In genomic region chr6:85977661-85978060, GRCh38 we compare ENCODE assay signal across 30 cellular contexts.
"Had no signal": no experiment of that assay in that cellular context is flagged by ENCODE, and none has a peak within 500 bp of the region (broad histone marks: within the 10 kb centered on the region; RNA-seq: fewer than 3 reads in every experiment).

No MANE protein-coding gene starts in this region.

- H3K4me1 Mint-ChIP-seq: activated CD4-positive, alpha-beta T cell treated with anti-CD3 and anti-CD28 coated beads for 36 hours; activated CD4-positive, alpha-beta T cell treated with anti-CD3 and anti-CD28 coated beads, Interleukin-2, amount 10 ng/mL, durations not matched to agents 24 days and 14 days; activated CD8-positive, alpha-beta memory T cell treated with anti-CD3 and anti-CD28 coated beads, Interleukin-2, amount 10 ng/mL, durations not matched to agents 7 days and 5 days; activated naive CD4-positive, alpha-beta T cell treated with anti-CD3 and anti-CD28 coated beads, Interleukin-2, amount 50 U/mL, for 24 hours; activated naive CD8-positive, alpha-beta T cell treated with anti-CD3 and anti-CD28 coated beads for 36 hours; activated naive CD8-positive, alpha-beta T cell treated with anti-CD3 and anti-CD28 coated beads, Interleukin-2, amount 50 U/mL, for 24 hours; brain had no signal

- DNase-seq: activated CD4-positive, alpha-beta memory T cell treated with anti-CD3 and anti-CD28 coated beads for 36 hours; activated CD4-positive, alpha-beta T cell treated with anti-CD3 and anti-CD28 coated beads for 36 hours; activated CD4-positive, alpha-beta T cell treated with anti-CD3 and anti-CD28 coated beads, Interleukin-2, amount 10 ng/mL, durations not matched to agents 24 days and 14 days; activated CD4-positive, CD25-positive, alpha-beta regulatory T cell; activated CD4-positive, CD25-positive, alpha-beta regulatory T cell treated with anti-CD3 and anti-CD28 coated beads, Interleukin-2, amount 50 U/mL, for 72 hours; activated CD8-positive, alpha-beta memory T cell treated with anti-CD3 and anti-CD28 coated beads, Interleukin-2, amount 10 ng/mL, durations not matched to agents 7 days and 5 days; activated CD8-positive, alpha-beta memory T cell treated with anti-CD3 and anti-CD28 coated beads, Interleukin-2, amount 50 U/mL, for 4 hours; activated CD8-positive, alpha-beta T cell treated with anti-CD3 and anti-CD28 coated beads, Interleukin-2, amount 10 ng/mL, durations not matched to agents 7 days and 5 days; activated effector memory CD4-positive, alpha-beta T cell treated with anti-CD3 and anti-CD28 coated beads, Interleukin-2, amount 50 U/mL, for 16 hours; activated naive CD4-positive, alpha-beta T cell treated with anti-CD3 and anti-CD28 coated beads for 36 hours; activated naive CD8-positive, alpha-beta T cell treated with anti-CD3 and anti-CD28 coated beads for 36 hours; activated naive CD8-positive, alpha-beta T cell treated with anti-CD3 and anti-CD28 coated beads, Interleukin-2, amount 50 U/mL, for 24 hours; activated T-cell treated with anti-CD3 and anti-CD28 coated beads, Interleukin-2, amount 50 U/mL, for 1 hour; activated T-cell treated with anti-CD3 and anti-CD28 coated beads, Interleukin-2, amount 50 U/mL, for 48 hours; adrenal gland; amygdala; central memory CD4-positive, alpha-beta T cell; cerebellar nuclear complex; colonic mucosa; effector CD8-positive, alpha-beta T cell; foreskin fibroblast; head of caudate nucleus; T-helper 2 cell had no signal

- H3K9me3 ChIP-seq: adrenal gland, breast epithelium, colonic mucosa had no signal

- H3K27me3 ChIP-seq: adrenal gland, ascending aorta, breast epithelium, cardiac muscle cell, colonic mucosa had no signal

- H3K4me3 ChIP-seq: adrenal gland, ascending aorta, breast epithelium, cardiac muscle cell, colonic mucosa had no signal

- H3K27ac ChIP-seq: adrenal gland, ascending aorta, breast epithelium, cardiac muscle cell, colonic mucosa had no signal

- H3K27me3 Mint-ChIP-seq: activated CD4-positive, alpha-beta memory T cell treated with anti-CD3 and anti-CD28 coated beads for 36 hours; activated CD4-positive, alpha-beta T cell treated with anti-CD3 and anti-CD28 coated beads for 36 hours; activated CD4-positive, alpha-beta T cell treated with anti-CD3 and anti-CD28 coated beads, Interleukin-2, amount 10 ng/mL, durations not matched to agents 24 days and 14 days; activated CD8-positive, alpha-beta memory T cell treated with anti-CD3 and anti-CD28 coated beads, Interleukin-2, amount 10 ng/mL, durations not matched to agents 7 days and 5 days; activated naive CD8-positive, alpha-beta T cell treated with anti-CD3 and anti-CD28 coated beads for 36 hours; activated naive CD8-positive, alpha-beta T cell treated with anti-CD3 and anti-CD28 coated beads, Interleukin-2, amount 50 U/mL, for 24 hours had no signal

- H3K36me3 Mint-ChIP-seq: activated CD4-positive, alpha-beta memory T cell treated with anti-CD3 and anti-CD28 coated beads for 36 hours; activated CD8-positive, alpha-beta memory T cell treated with anti-CD3 and anti-CD28 coated beads, Interleukin-2, amount 10 ng/mL, durations not matched to agents 7 days and 5 days; activated naive CD4-positive, alpha-beta T cell treated with anti-CD3 and anti-CD28 coated beads, Interleukin-2, amount 50 U/mL, for 24 hours; activated naive CD8-positive, alpha-beta T cell treated with anti-CD3 and anti-CD28 coated beads for 36 hours; brain had no signal

- H3K36me3 ChIP-seq: adrenal gland, ascending aorta, breast epithelium, cardiac muscle cell, colonic mucosa had no signal

- H3K27ac Mint-ChIP-seq: activated CD4-positive, alpha-beta memory T cell treated with anti-CD3 and anti-CD28 coated beads for 36 hours; activated CD4-positive, alpha-beta T cell treated with anti-CD3 and anti-CD28 coated beads for 36 hours; activated CD4-positive, alpha-beta T cell treated with anti-CD3 and anti-CD28 coated beads, Interleukin-2, amount 10 ng/mL, durations not matched to agents 24 days and 14 days; activated CD8-positive, alpha-beta memory T cell treated with anti-CD3 and anti-CD28 coated beads, Interleukin-2, amount 10 ng/mL, durations not matched to agents 7 days and 5 days; activated CD8-positive, alpha-beta T cell treated with anti-CD3 and anti-CD28 coated beads, Interleukin-2, amount 10 ng/mL, durations not matched to agents 7 days and 5 days; activated naive CD4-positive, alpha-beta T cell treated with anti-CD3 and anti-CD28 coated beads for 36 hours; activated naive CD4-positive, alpha-beta T cell treated with anti-CD3 and anti-CD28 coated beads, Interleukin-2, amount 50 U/mL, for 24 hours; activated naive CD8-positive, alpha-beta T cell treated with anti-CD3 and anti-CD28 coated beads for 36 hours; activated naive CD8-positive, alpha-beta T cell treated with anti-CD3 and anti-CD28 coated beads, Interleukin-2, amount 50 U/mL, for 24 hours; activated T-helper 1 cell treated with anti-CD3 and anti-CD28 coated beads, Interleukin-12 subunit alpha, Interleukin-12 subunit beta, Interleukin-2, Interleukin-4 antibody, amounts not matched to agents 30 ng/mL and 10 ng/mL and 1 ng/mL, durations not matched to agents 14 hours and 24 hours and 36 hours; activated T-helper 2 cell treated with anti-CD3 and anti-CD28 coated beads, Interferon-gamma antibody, Interleukin-2, Interleukin-4, amounts not matched to agents 10 μg/mL and 5 μg/mL and 100 μg/mL, durations not matched to agents 14 hours and 24 hours and 36 hours; brain had no signal

- H3K4me3 Mint-ChIP-seq: activated CD4-positive, alpha-beta memory T cell treated with anti-CD3 and anti-CD28 coated beads for 36 hours; activated CD4-positive, alpha-beta T cell treated with anti-CD3 and anti-CD28 coated beads for 36 hours; activated CD4-positive, alpha-beta T cell treated with anti-CD3 and anti-CD28 coated beads, Interleukin-2, amount 10 ng/mL, durations not matched to agents 24 days and 14 days; activated CD8-positive, alpha-beta memory T cell treated with anti-CD3 and anti-CD28 coated beads, Interleukin-2, amount 10 ng/mL, durations not matched to agents 7 days and 5 days; activated CD8-positive, alpha-beta T cell treated with anti-CD3 and anti-CD28 coated beads, Interleukin-2, amount 10 ng/mL, durations not matched to agents 7 days and 5 days; activated naive CD4-positive, alpha-beta T cell treated with anti-CD3 and anti-CD28 coated beads for 36 hours; activated naive CD4-positive, alpha-beta T cell treated with anti-CD3 and anti-CD28 coated beads, Interleukin-2, amount 50 U/mL, for 24 hours; activated naive CD8-positive, alpha-beta T cell treated with anti-CD3 and anti-CD28 coated beads for 36 hours; activated naive CD8-positive, alpha-beta T cell treated with anti-CD3 and anti-CD28 coated beads, Interleukin-2, amount 50 U/mL, for 24 hours; activated T-helper 1 cell treated with anti-CD3 and anti-CD28 coated beads, Interleukin-12 subunit alpha, Interleukin-12 subunit beta, Interleukin-2, Interleukin-4 antibody, amounts not matched to agents 30 ng/mL and 10 ng/mL and 1 ng/mL, durations not matched to agents 14 hours and 24 hours and 36 hours; brain had no signal

- H3K4me1 ChIP-seq: adrenal gland, ascending aorta, breast epithelium, colonic mucosa had no signal

- H3K9me3 Mint-ChIP-seq: activated CD4-positive, alpha-beta memory T cell treated with anti-CD3 and anti-CD28 coated beads for 36 hours; activated CD4-positive, alpha-beta T cell treated with anti-CD3 and anti-CD28 coated beads, Interleukin-2, amount 10 ng/mL, durations not matched to agents 24 days and 14 days; activated naive CD8-positive, alpha-beta T cell treated with anti-CD3 and anti-CD28 coated beads, Interleukin-2, amount 50 U/mL, for 24 hours; activated T-helper 2 cell treated with anti-CD3 and anti-CD28 coated beads, Interferon-gamma antibody, Interleukin-2, Interleukin-4, amounts not matched to agents 10 μg/mL and 5 μg/mL and 100 μg/mL, durations not matched to agents 14 hours and 24 hours and 36 hours had no signal
